10 cellular contexts compared by ENCODE assay signal in the genomic region with DNA sequence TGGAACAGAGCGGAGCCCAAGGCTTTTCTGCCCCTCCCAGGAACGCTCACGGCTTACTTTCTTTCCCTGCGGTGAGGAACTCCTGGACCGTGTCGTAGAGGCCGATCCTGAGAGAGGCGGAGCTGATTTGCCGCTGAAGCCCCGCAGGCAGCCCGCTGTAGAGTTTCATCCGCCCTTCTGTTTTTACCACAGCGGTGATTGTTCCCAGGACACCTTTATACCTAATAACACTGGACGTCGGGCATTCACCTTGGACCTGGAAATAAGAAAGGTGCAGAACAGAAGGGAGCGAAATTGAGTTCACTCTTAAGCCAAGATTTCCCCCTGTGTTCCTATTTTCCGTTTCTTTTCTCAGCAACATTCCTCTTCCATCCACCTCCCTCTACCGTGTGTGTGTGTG. TPM values are rescaled to one million over a fixed set of nuclear protein-coding genes. Genes with fewer than 3 reads are reported as not detected.
A peak's percentile ranks its signal among the peaks of the same experiment; 100 is the strongest.
DNase-seq lines count a peak whose midpoint lies in the region; ATAC-seq, FAIRE-seq and TF ChIP-seq lines count a peak whose summit lies in the region.
"Had no signal": no experiment of that assay in that cellular context is flagged by ENCODE, and none has a peak within 500 bp of the region (broad histone marks: within the 10 kb centered on the region; RNA-seq: fewer than 3 reads in every experiment).

No MANE protein-coding gene starts in this region.

- H3K27me3 ChIP-seq in heart left ventricle = peaks cover 3 to 64% (median 40%) of the 10 kb centered on the region in 9 donors
- H3K27me3 ChIP-seq in duodenal mucosa (ENCODE audit: control insufficient read depth in 1 of 2, insufficient read depth in 2 of 2, low read length in 2 of 2) = peaks cover 57 to 72% of the 10 kb centered on the region in 2 donors
- peaks cover 0 to 19% of the 10 kb centered on the region in 2 donors for H3K27me3 ChIP-seq in right lobe of liver
- H3K27me3 ChIP-seq: SJCRH30 had no signal

- H3K9me3 Mint-ChIP-seq in type B pancreatic cell = peaks cover 8% of the 10 kb centered on the region

- intact Hi-C loops in heart left ventricle (cut with DNase I) = no loop called here
- intact Hi-C loops in cardiac septum (cut with DNase I) = no loop called here
- intact Hi-C loops in right lobe of liver (cut with DNase I) = no loop called here

- ATAC-seq in heart left ventricle = peak in 2 of 4 donors; percentile 41 to 49
- ATAC-seq in right lobe of liver = peak; percentile 26 to 61 (median 40)
- no peak for ATAC-seq in HG03175 (IDR thresholded peaks at IDR 0.05; ENCODE audit: unreplicated experiment)

- TF ChIP-seq CTCF in heart left ventricle (IDR thresholded peaks at IDR 0.05) (no peak), right lobe of liver (IDR thresholded peaks at IDR 0.05) (no peak), type B pancreatic cell (conservative IDR thresholded peaks at IDR 0.05) (no peak)

- WGBS in heart left ventricle, 4 donors = 7 to 19% (median 14%) methylated on average over 17 to 18 of the region's 18 CpGs
- WGBS in right lobe of liver (ENCODE audit: insufficient coverage, low coverage, low lambda C conversion rate, missing lambda C conversion rate) = 12% methylated on average over 17 of the region's 18 CpGs

- H3K9me3 ChIP-seq in heart left ventricle (peaks cover 0 to 13% (median 3%) of the 10 kb centered on the region in 12 donors), duodenal mucosa (ENCODE audit: control insufficient read depth in 1 of 2, low read length in 2 of 2) (peaks cover 2 to 3% of the 10 kb centered on the region in 2 donors), right lobe of liver (no peaks in the 10 kb centered on the region)
- H3K9me3 ChIP-seq: SJCRH30 had no signal

- TF ChIP-seq POLR2A in heart left ventricle (IDR thresholded peaks at IDR 0.05) (no peak), right lobe of liver (IDR thresholded peaks at IDR 0.05) (no peak)

- peaks cover 9% of the 10 kb centered on the region for H3K4me1 Mint-ChIP-seq in type B pancreatic cell (ENCODE audit: unreplicated experiment)

- FAIRE-seq in frontal cortex (lab: Jason Lieb, UNC) = no peak

- H3K36me3 ChIP-seq in heart left ventricle (no peaks in the 10 kb centered on the region), duodenal mucosa (ENCODE audit: control insufficient read depth in 1 of 2, insufficient read depth in 2 of 2, low read length in 2 of 2) (no peaks in the 10 kb centered on the region), right lobe of liver (no peaks in the 10 kb centered on the region)
- H3K36me3 ChIP-seq: SJCRH30 had no signal

- no peak for DNase-seq in heart left ventricle
- no peak for DNase-seq in cardiac septum (ENCODE audit: low spot score)
- peak in 1 of 3 donors; percentile 26 for DNase-seq in right lobe of liver
- DNase-seq in type B pancreatic cell (ENCODE audit: extremely low spot score, unreplicated experiment) = no peak
- no peak for DNase-seq in frontal cortex (ENCODE audit: low spot score in 2 of 2)
- DNase-seq in mesenteric fat pad (ENCODE audit: low spot score) = no peak
- DNase-seq: immature natural killer cell, SJCRH30 had no signal

- peaks cover 34% of the 10 kb centered on the region for H3K27me3 Mint-ChIP-seq in type B pancreatic cell

- H3K4me3 Mint-ChIP-seq in type B pancreatic cell = peak overlapping the region; percentile 92

- H3K4me3 ChIP-seq in heart left ventricle = peak overlapping the region in 9 of 12 donors; percentile 6 to 43 (median 23)
- peak overlapping the region; percentile 54 to 70 for H3K4me3 ChIP-seq in duodenal mucosa (ENCODE audit: low read depth in 1 of 2, low read length in 2 of 2)
- H3K4me3 ChIP-seq in right lobe of liver = no peak overlapping the region
- H3K4me3 ChIP-seq: SJCRH30 had no signal

- H3K4me1 ChIP-seq in heart left ventricle = peaks cover 0 to 24% (median 12%) of the 10 kb centered on the region in 12 donors
- H3K4me1 ChIP-seq in duodenal mucosa (ENCODE audit: control insufficient read depth in 1 of 2, insufficient read depth in 2 of 2, low read length in 2 of 2) = peaks cover 10% of the 10 kb centered on the region in 2 donors
- peaks cover 0 to 15% (median 3%) of the 10 kb centered on the region in 4 donors for H3K4me1 ChIP-seq in right lobe of liver
- H3K4me1 ChIP-seq: SJCRH30 had no signal

- no peak overlapping the region for H3K9ac ChIP-seq in duodenal mucosa (ENCODE audit: low read depth in 1 of 2, low read length in 2 of 2)

- H3K27ac ChIP-seq in heart left ventricle = no peak overlapping the region
- H3K27ac ChIP-seq in duodenal mucosa (ENCODE audit: low read depth, low read length) = no peak overlapping the region
- no peak overlapping the region for H3K27ac ChIP-seq in right lobe of liver
- H3K27ac ChIP-seq: SJCRH30 had no signal

- H3K36me3 Mint-ChIP-seq in type B pancreatic cell = no peaks in the 10 kb centered on the region

- no peak overlapping the region for H3K27ac Mint-ChIP-seq in type B pancreatic cell
- H3K27ac Mint-ChIP-seq: immature natural killer cell had no signal

RNA-seq across cellular contexts. Expression of a gene that starts 1.0 kb away (rescaled TPM):
- not detected for total RNA-seq in heart left ventricle
- under 1 TPM in 1 of 2 donors, not detected in 1; 0.14 TPM for polyA plus RNA-seq in heart left ventricle
- total RNA-seq in cardiac septum = not detected
- not detected for total RNA-seq in right lobe of liver
- 0.41 TPM in 1 of 2 replicates, not detected in the other for total RNA-seq in type B pancreatic cell (ENCODE audit: low replicate concordance)
- total RNA-seq in frontal cortex = 0.41 TPM
- total RNA-seq in mesenteric fat pad = not detected
- total RNA-seq: SJCRH30 had no signal
- polyA plus RNA-seq: immature natural killer cell had no signal

RNA-seq across cellular contexts. Expression of a gene that starts 43.8 kb away (rescaled TPM):
- total RNA-seq in heart left ventricle = 10 to 100 TPM; 11.5 to 22.3 (median 16.5) TPM
- 1 to 10 TPM; 8.2 to 8.3 TPM for polyA plus RNA-seq in heart left ventricle
- total RNA-seq in cardiac septum = 18.3 TPM
- total RNA-seq in right lobe of liver = 10 to 100 TPM; 13.2 to 18.6 (median 16.3) TPM
- total RNA-seq in type B pancreatic cell (ENCODE audit: low replicate concordance) = 35.9 and 50.2 TPM in 2 replicates
- total RNA-seq in frontal cortex = 45.2 TPM
- 18.7 TPM for total RNA-seq in mesenteric fat pad

Comparison
In these comparisons a context has a peak if more than half of its experiments do, and no peak if none do; other contexts are left out.
1. H3K4me3 ChIP-seq: peak in heart left ventricle (9 of 12) and duodenal mucosa (2 of 2); none in right lobe of liver (0 of 3).